ENCODE assay signal across 21 cellular contexts in the genomic region with DNA sequence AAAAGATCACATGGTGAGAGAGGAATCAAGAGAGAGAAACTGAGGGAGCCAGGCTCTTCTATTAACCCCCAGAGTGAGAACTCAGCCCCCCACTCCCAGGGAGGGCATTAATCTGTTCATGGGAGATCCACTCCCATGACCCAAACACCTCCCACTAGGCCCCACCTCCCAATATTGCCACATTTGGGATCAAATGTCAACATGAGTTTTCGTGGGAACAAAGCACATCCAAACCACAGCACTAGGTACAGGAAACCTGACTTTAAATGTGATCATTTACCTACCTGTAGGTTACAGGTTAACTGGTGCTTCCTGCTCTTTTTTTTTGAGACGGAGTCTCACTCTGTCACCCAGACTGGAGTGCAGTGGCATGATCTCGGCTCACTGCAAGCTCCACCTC.
"Had no signal": no experiment of that assay in that cellular context is flagged by ENCODE, and none has a peak within 500 bp of the region (broad histone marks: within the 10 kb centered on the region; RNA-seq: fewer than 3 reads in every experiment).

No MANE protein-coding gene starts in this region.

- H3K9me3 ChIP-seq: body of pancreas, gastroesophageal sphincter, heart left ventricle, pancreas, stomach, transverse colon, vagina had no signal

- H3K4me3 ChIP-seq: body of pancreas, gastroesophageal sphincter, heart left ventricle, pancreas, stomach, transverse colon, vagina had no signal

- ATAC-seq: activated CD4-positive, alpha-beta T cell treated with anti-CD3 and anti-CD28 coated beads for 36 hours; body of pancreas; gastroesophageal sphincter; heart left ventricle; left cardiac atrium; pancreas; stimulated activated memory B cell treated with anti-CD40 and anti-IgM and Interleukin-4, amounts not matched to agents 10 μg/mL and 1 μg/mL and 100 μg/mL, for 72 hours had no signal

- H3K27me3 Mint-ChIP-seq: activated B cell treated with CpG ODN at 0.5 μM for 24 hours; activated CD4-positive, alpha-beta T cell treated with anti-CD3 and anti-CD28 coated beads for 36 hours; dendritic cell treated with granulocyte-macrophage colony-stimulating factor and Interleukin-4, amounts not matched to agents 40 ng/mL and 50 ng/mL, for 4 days; memory B cell; stimulated activated memory B cell treated with anti-CD40 and anti-IgM and Interleukin-4, amounts not matched to agents 10 μg/mL and 1 μg/mL and 100 μg/mL, for 72 hours had no signal

- H3K27ac ChIP-seq: body of pancreas, gastroesophageal sphincter, pancreas, stomach, transverse colon, vagina had no signal

- H3K4me1 ChIP-seq: body of pancreas, gastroesophageal sphincter, pancreas, transverse colon had no signal

- H3K27ac Mint-ChIP-seq: activated B cell treated with CpG ODN at 0.5 μM for 24 hours; activated CD4-positive, alpha-beta T cell treated with anti-CD3 and anti-CD28 coated beads for 36 hours; dendritic cell treated with granulocyte-macrophage colony-stimulating factor and Interleukin-4, amounts not matched to agents 40 ng/mL and 50 ng/mL, for 4 days; memory B cell; nephron progenitor cell; stimulated activated memory B cell treated with anti-CD40 and anti-IgM and Interleukin-4, amounts not matched to agents 10 μg/mL and 1 μg/mL and 100 μg/mL, for 72 hours had no signal

- H3K9me3 Mint-ChIP-seq: activated B cell treated with CpG ODN at 0.5 μM for 24 hours; dendritic cell treated with granulocyte-macrophage colony-stimulating factor and Interleukin-4, amounts not matched to agents 40 ng/mL and 50 ng/mL, for 4 days; memory B cell; nephron progenitor cell; stimulated activated memory B cell treated with anti-CD40 and anti-IgM and Interleukin-4, amounts not matched to agents 10 μg/mL and 1 μg/mL and 100 μg/mL, for 72 hours had no signal

- H3K27me3 ChIP-seq: body of pancreas, gastroesophageal sphincter, heart left ventricle, pancreas, stomach, transverse colon, vagina had no signal

- H3K4me3 Mint-ChIP-seq: activated B cell treated with CpG ODN at 0.5 μM for 24 hours; activated CD4-positive, alpha-beta T cell treated with anti-CD3 and anti-CD28 coated beads for 36 hours; dendritic cell treated with granulocyte-macrophage colony-stimulating factor and Interleukin-4, amounts not matched to agents 40 ng/mL and 50 ng/mL, for 4 days; memory B cell; nephron progenitor cell; stimulated activated memory B cell treated with anti-CD40 and anti-IgM and Interleukin-4, amounts not matched to agents 10 μg/mL and 1 μg/mL and 100 μg/mL, for 72 hours had no signal

- DNase-seq: activated B cell treated with CpG ODN at 0.5 μM for 24 hours; activated CD4-positive, alpha-beta T cell treated with anti-CD3 and anti-CD28 coated beads for 36 hours; activated CD4-positive, alpha-beta T cell treated with anti-CD3 and anti-CD28 coated beads, Interleukin-2, amount 50 U/mL, for 4 hours; activated naive CD4-positive, alpha-beta T cell treated with Interleukin-2 at 50 U/mL for 16 hours; activated T-cell treated with anti-CD3 and anti-CD28 coated beads, Interleukin-2, amount 50 U/mL, for 48 hours; body of pancreas; effector CD8-positive, alpha-beta T cell; heart left ventricle; left cardiac atrium; nephron progenitor cell; pancreas; small intestine; stimulated activated CD4-positive, alpha-beta T cell treated with anti-CD3 and anti-CD28 coated beads, Interleukin-15, amount 100 ng/mL, for 24 hours; stomach; T1000; transverse colon had no signal
